6 cellular contexts compared by ENCODE assay signal in genomic region chr10:73674546-73674945, GRCh38. TPM values are rescaled to one million over a fixed set of nuclear protein-coding genes. Genes with fewer than 3 reads are reported as not detected.
"Had no signal": no experiment of that assay in that cellular context is flagged by ENCODE, and none has a peak within 500 bp of the region (broad histone marks: within the 10 kb centered on the region; RNA-seq: fewer than 3 reads in every experiment).

No MANE protein-coding gene starts in this region.

RNA-seq across cellular contexts. Expression of gene SYNPO2L, which starts 18.7 kb away (rescaled TPM):
- total RNA-seq: OCI-LY7, PC-3, Peyer's patch, RPMI7951, SJSA1, SK-MEL-5 had no signal

RNA-seq across cellular contexts. Expression of gene AGAP5, which starts 23.4 kb away (rescaled TPM):
- total RNA-seq: RPMI7951 had no signal

RNA-seq across cellular contexts. Expression of gene MYOZ1, which starts 33.3 kb away (rescaled TPM):
- total RNA-seq: OCI-LY7, PC-3, Peyer's patch, RPMI7951, SJSA1 had no signal
